In genomic region chr2:98514096-98514639, GRCh38 we compare ENCODE assay signal across 19 cellular contexts.
DNase-seq lines count a peak whose midpoint lies in the region; ATAC-seq, FAIRE-seq and TF ChIP-seq lines count a peak whose summit lies in the region.
"Had no signal": no experiment of that assay in that cellular context is flagged by ENCODE, and none has a peak within 500 bp of the region (broad histone marks: within the 10 kb centered on the region; RNA-seq: fewer than 3 reads in every experiment).

No MANE protein-coding gene starts in this region.

- H2AFZ ChIP-seq in K562 (ENCODE audit: low read depth, low read length) (no peak overlapping the region), PC-9 (no peak overlapping the region)
- H2AFZ ChIP-seq: parathyroid adenoma had no signal

- in situ Hi-C loops in K562 (cut with MboI) = no loop called here

- H3K9me3 ChIP-seq in CD4-positive, alpha-beta memory T cell (ENCODE audit: control insufficient read depth in 1 of 2, low read length in 2 of 2) = no peaks in the 10 kb centered on the region
- H3K9me3 ChIP-seq in K562 (replicated peaks; ENCODE audit: control insufficient read depth, insufficient read depth, low read depth, low read length) = no peaks in the 10 kb centered on the region
- H3K9me3 ChIP-seq in PC-9 (ENCODE audit: insufficient read depth, low read depth) = no peaks in the 10 kb centered on the region
- H3K9me3 ChIP-seq: left ventricle myocardium inferior, SK-N-SH had no signal

- no peak overlapping the region for H3K27ac ChIP-seq in CD4-positive, alpha-beta memory T cell (ENCODE audit: low read depth, low read length)
- H3K27ac ChIP-seq in K562 (ENCODE audit: extremely low read depth, low read depth, low read length) (no peak overlapping the region), PC-9 (no peak overlapping the region)
- H3K27ac ChIP-seq: left ventricle myocardium inferior, parathyroid adenoma had no signal

- TF ChIP-seq CTCF in HFFc6 (IDR thresholded peaks at IDR 0.05) = no peak
- TF ChIP-seq CTCF in K562 (IDR thresholded peaks at IDR 0.05 in 2 of 3, conservative IDR thresholded peaks at IDR 0.05 in 1 of 3; ENCODE audit: insufficient read depth in 2 of 3, low read depth in 1 of 3, low read length in 3 of 3) = no peak
- TF ChIP-seq CTCF in PC-9 (conservative IDR thresholded peaks at IDR 0.05) = no peak

- no peaks in the 10 kb centered on the region for H3K9me1 ChIP-seq in K562 (ENCODE audit: control insufficient read depth, insufficient read depth, low read length)

- intact Hi-C loops in CD4-positive, alpha-beta memory T cell (cut with micrococcal nuclease) = no loop called here
- intact Hi-C loops in K562 (cut with micrococcal nuclease) (no loop called here), PC-9 (cut with micrococcal nuclease; ENCODE audit: unreplicated experiment) (no loop called here)

- H3K9me3 Mint-ChIP-seq in CD4-positive, alpha-beta memory T cell = no peaks in the 10 kb centered on the region
- H3K9me3 Mint-ChIP-seq in HFFc6 = no peaks in the 10 kb centered on the region
- H3K9me3 Mint-ChIP-seq in natural killer cell treated with Interleukin-12 subunit alpha and Interleukin-12 subunit beta and Interleukin-15 and Interleukin-18, amount 100 ng/mL, for 72 hours = no peaks in the 10 kb centered on the region

- H3K4me1 Mint-ChIP-seq in CD4-positive, alpha-beta memory T cell = peaks cover 57 to 95% (median 73%) of the 10 kb centered on the region in 4 donors
- peaks cover 49% of the 10 kb centered on the region for H3K4me1 Mint-ChIP-seq in HFFc6 (ENCODE audit: low read depth)
- H3K4me1 Mint-ChIP-seq in natural killer cell treated with Interleukin-12 subunit alpha and Interleukin-12 subunit beta and Interleukin-15 and Interleukin-18, amount 100 ng/mL, for 72 hours (ENCODE audit: low read depth in 2 of 2) = peaks cover 82 to 86% of the 10 kb centered on the region in 2 donors

- H3K9ac ChIP-seq in K562 (ENCODE audit: insufficient read depth in 1 of 2, low read depth in 2 of 2, low read length in 2 of 2) = no peak overlapping the region
- H3K9ac ChIP-seq: parathyroid adenoma, SK-N-SH had no signal

- H3K4me2 ChIP-seq in K562 (ENCODE audit: insufficient read depth, low read length) (no peak overlapping the region), PC-9 (no peak overlapping the region)
- H3K4me2 ChIP-seq: SK-N-SH had no signal

- CTCF ChIA-PET in CD4-positive, alpha-beta memory T cell (lab: Charles Lee; ENCODE audit: partially characterized antibody) = interaction anchor here (1.0 to 6.0 kb wide), 5 partner anchors 17 to 102 kb away, joined by 3 to 44 read pairs (median 4); no protein-coding TSS in a partner anchor
- CTCF ChIA-PET in K562 (lab: Yijun Ruan, JAX; ENCODE audit: low intra/inter-chr PET ratio) (no interaction called here), PC-9 (lab: Charles Lee) (no interaction called here)

- H3F3A ChIP-seq in PC-9 (ENCODE audit: insufficient read depth, low read depth) = no peaks in the 10 kb centered on the region

- DNase-seq in CD4-positive, alpha-beta memory T cell = no peak
- no peak for DNase-seq in HFFc6
- DNase-seq in K562 (ENCODE audit: extremely low read depth in 1 of 4, low spot score in 3 of 4) = no peak
- no peak for DNase-seq in natural killer cell treated with Interleukin-12 subunit alpha and Interleukin-12 subunit beta and Interleukin-15 and Interleukin-18, amount 100 ng/mL, for 72 hours (ENCODE audit: low spot score)
- no peak for DNase-seq in PC-9
- DNase-seq: activated CD4-positive, alpha-beta T cell treated with anti-CD3 and anti-CD28 coated beads for 36 hours; KG1; left ventricle myocardium inferior; NCI-H1092 treated with DMSO at 0.1 percent for 48 hours; NCI-H2171 treated with DMSO at 0.1 percent for 48 hours; NK-92 treated with Interleukin-12 subunit alpha and Interleukin-12 subunit beta, amount 100 ng/mL, for 24 hours; SK-N-SH; stimulated activated CD4-positive, alpha-beta T cell treated with anti-CD3 and anti-CD28 coated beads, Interleukin-2, amount 100 ng/mL, for 24 hours had no signal

- no peaks in the 10 kb centered on the region for H4K20me1 ChIP-seq in K562 (replicated peaks; ENCODE audit: control insufficient read depth, insufficient read depth, low read length)
- H4K20me1 ChIP-seq in PC-9 (ENCODE audit: insufficient read depth) = no peaks in the 10 kb centered on the region

- no peak for TF ChIP-seq RAD21 in K562 (CRISPR knock-in tag; conservative IDR thresholded peaks at IDR 0.05 in 1 of 2, IDR thresholded peaks at IDR 0.05 in 1 of 2)

- H3K4me3 ChIP-seq in CD4-positive, alpha-beta memory T cell (ENCODE audit: low read length in 2 of 2) = no peak overlapping the region
- no peak overlapping the region for H3K4me3 ChIP-seq in K562
- no peak overlapping the region for H3K4me3 ChIP-seq in PC-9
- H3K4me3 ChIP-seq: left ventricle myocardium inferior had no signal

- FAIRE-seq in K562 (lab: Jason Lieb, UNC) = no peak
- FAIRE-seq: G401.6, TTC549 had no signal

- no peak for TF ChIP-seq EP300 in K562 (IDR thresholded peaks at IDR 0.05; ENCODE audit: low read length)

- H3K36me3 ChIP-seq in CD4-positive, alpha-beta memory T cell (ENCODE audit: insufficient read depth, low read length) = peaks cover 2% of the 10 kb centered on the region
- H3K36me3 ChIP-seq in K562 (ENCODE audit: control insufficient read depth, insufficient read depth, low read length) (no peaks in the 10 kb centered on the region), PC-9 (ENCODE audit: low read depth) (no peaks in the 10 kb centered on the region)
- H3K36me3 ChIP-seq: left ventricle myocardium inferior had no signal

- peaks cover 8% of the 10 kb centered on the region in 2 donors for H3K36me3 Mint-ChIP-seq in CD4-positive, alpha-beta memory T cell
- no peaks in the 10 kb centered on the region for H3K36me3 Mint-ChIP-seq in HFFc6 (ENCODE audit: low read depth)
- H3K36me3 Mint-ChIP-seq in natural killer cell treated with Interleukin-12 subunit alpha and Interleukin-12 subunit beta and Interleukin-15 and Interleukin-18, amount 100 ng/mL, for 72 hours = no peaks in the 10 kb centered on the region

- no peak overlapping the region for H3K4me3 Mint-ChIP-seq in CD4-positive, alpha-beta memory T cell
- no peak overlapping the region for H3K4me3 Mint-ChIP-seq in HFFc6
- H3K4me3 Mint-ChIP-seq in natural killer cell treated with Interleukin-12 subunit alpha and Interleukin-12 subunit beta and Interleukin-15 and Interleukin-18, amount 100 ng/mL, for 72 hours = no peak overlapping the region
- H3K4me3 Mint-ChIP-seq: activated CD4-positive, alpha-beta T cell treated with anti-CD3 and anti-CD28 coated beads for 36 hours had no signal

- BruUV-seq in K562 (replicated peaks; lab: Mats Ljungman, UMichigan) (no TSS peak), PC-9 (replicated peaks; lab: Mats Ljungman, UMichigan) (no TSS peak)

- POLR2A ChIA-PET in CD4-positive, alpha-beta memory T cell (lab: Charles Lee; ENCODE audit: partially characterized antibody) = interaction anchor here (0.9 kb wide), 1 partner anchor 422 kb away, joined by 3 read pairs; the partner anchor contains the start of gene CRACDL
- POLR2A ChIA-PET in K562 (lab: Yijun Ruan, JAX) = interaction anchor here (1.0 to 1.2 kb wide), 2 partner anchors 10 to 53 kb away, joined by 3 to 6 read pairs; no protein-coding TSS in a partner anchor
- POLR2A ChIA-PET in PC-9 (lab: Charles Lee; ENCODE audit: unreplicated experiment) = interaction anchor here (0.5 kb wide), 1 partner anchor 38 kb away, joined by 4 read pairs; no protein-coding TSS in a partner anchor

- WGBS in K562 (ENCODE audit: insufficient coverage, low coverage, missing lambda C conversion rate) = 74% methylated on average over 5 of the region's 5 CpGs

- H3K79me2 ChIP-seq in K562 (ENCODE audit: control insufficient read depth, insufficient read depth, low read length) (peaks cover 8% of the 10 kb centered on the region; the same call in 2 of the 3 replicates), PC-9 (ENCODE audit: low read depth) (no peaks in the 10 kb centered on the region)

- H3K9me2 ChIP-seq in PC-9 (ENCODE audit: insufficient read depth) = no peaks in the 10 kb centered on the region
- H3K9me2 ChIP-seq: SK-N-SH had no signal

- peaks cover 89% of the 10 kb centered on the region for H3K4me1 ChIP-seq in CD4-positive, alpha-beta memory T cell (ENCODE audit: insufficient read depth, low read length)
- H3K4me1 ChIP-seq in K562 (replicated peaks in 1 of 2; ENCODE audit: control insufficient read depth in 2 of 2, insufficient read depth in 2 of 2, low read length in 2 of 2) (peaks cover 39 to 50% of the 10 kb centered on the region in 2 experiments), PC-9 (replicated peaks; ENCODE audit: insufficient read depth) (peaks cover 9% of the 10 kb centered on the region; the same call in 1 of the 2 replicates)

- no peak for ATAC-seq in K562
- no peak for ATAC-seq in natural killer cell treated with Interleukin-12 subunit alpha and Interleukin-12 subunit beta and Interleukin-15 and Interleukin-18, amount 100 ng/mL, for 72 hours
- ATAC-seq in GM21717 (IDR thresholded peaks at IDR 0.05; ENCODE audit: unreplicated experiment) = no peak
- no peak for ATAC-seq in GM18511 (IDR thresholded peaks at IDR 0.05; ENCODE audit: unreplicated experiment)
- ATAC-seq: esophagus mucosa had no signal

- no peaks in the 10 kb centered on the region for H3K27me3 ChIP-seq in CD4-positive, alpha-beta memory T cell (ENCODE audit: insufficient read depth, low read length)
- H3K27me3 ChIP-seq in K562 (ENCODE audit: control insufficient read depth in 2 of 2, insufficient read depth in 2 of 2, low read length in 2 of 2) (no peaks in the 10 kb centered on the region), PC-9 (ENCODE audit: insufficient read depth, low read depth) (no peaks in the 10 kb centered on the region)

- H3K27me3 Mint-ChIP-seq in CD4-positive, alpha-beta memory T cell = no peaks in the 10 kb centered on the region
- H3K27me3 Mint-ChIP-seq in HFFc6 (ENCODE audit: insufficient read depth) = no peaks in the 10 kb centered on the region
- H3K27me3 Mint-ChIP-seq in natural killer cell treated with Interleukin-12 subunit alpha and Interleukin-12 subunit beta and Interleukin-15 and Interleukin-18, amount 100 ng/mL, for 72 hours = no peaks in the 10 kb centered on the region
- H3K27me3 Mint-ChIP-seq: activated CD4-positive, alpha-beta T cell treated with anti-CD3 and anti-CD28 coated beads for 36 hours had no signal

- peak overlapping the region in 6 of 7 donors; percentile 61 to 82 (median 76) for H3K27ac Mint-ChIP-seq in CD4-positive, alpha-beta memory T cell
- H3K27ac Mint-ChIP-seq in HFFc6 = 0 out of 2 replicates have a peak overlapping the region, but pooled peaks have one; percentile 42
- peak overlapping the region; percentile 31 to 89 for H3K27ac Mint-ChIP-seq in natural killer cell treated with Interleukin-12 subunit alpha and Interleukin-12 subunit beta and Interleukin-15 and Interleukin-18, amount 100 ng/mL, for 72 hours
- H3K27ac Mint-ChIP-seq: activated CD4-positive, alpha-beta T cell treated with anti-CD3 and anti-CD28 coated beads for 36 hours had no signal

- TF ChIP-seq POLR2A in K562 (conservative IDR thresholded peaks at IDR 0.05) = no peak

TF ChIP-seq in K562, 482 proteins besides CTCF, POLR2A, EP300 and RAD21 (continues in another document):
- TF ChIP-seq ZNF507 (tag; conservative IDR thresholded peaks at IDR 0.05) (no peak), CEBPB (tag; IDR thresholded peaks at IDR 0.05) (peak; percentile 65), RFX1 (IDR thresholded peaks at IDR 0.05) (peak; percentile 47), ZNF445 (CRISPR knock-in tag; IDR thresholded peaks at IDR 0.05; ENCODE audit: low read depth) (no peak), SPI1 (IDR thresholded peaks at IDR 0.05; ENCODE audit: borderline replicate concordance, low read depth, low read length) (no peak)
